Comparison of ENCODE assay signal across 8 cellular contexts in genomic region chr7:41134242-41134872, GRCh38.
DNase-seq lines count a peak whose midpoint lies in the region; ATAC-seq and TF ChIP-seq lines count a peak whose summit lies in the region.

No MANE protein-coding gene starts in this region.

- no peaks in the 10 kb centered on the region for H3K9me3 ChIP-seq in effector memory CD4-positive, alpha-beta T cell (ENCODE audit: control insufficient read depth, low read length)

- H3K4me1 ChIP-seq in effector memory CD4-positive, alpha-beta T cell (ENCODE audit: control insufficient read depth, insufficient read depth, low read length, poor library complexity, severe bottlenecking): no peaks in the 10 kb centered on the region

- CTCF ChIA-PET in activated CD8-positive, alpha-beta T cell treated with anti-CD3 and anti-CD28 coated beads for 36 hours (lab: Charles Lee): no interaction called here
- CTCF ChIA-PET in activated CD8-positive, alpha-beta T cell treated with anti-CD3 and anti-CD28 coated beads, Interleukin-2, amount 10 ng/mL, durations not matched to agents 7 days and 5 days (lab: Charles Lee): no interaction called here
- CTCF ChIA-PET in T-cell (lab: Charles Lee): no interaction called here

- no peaks in the 10 kb centered on the region for H3K27me3 Mint-ChIP-seq in activated CD8-positive, alpha-beta T cell treated with anti-CD3 and anti-CD28 coated beads for 36 hours
- H3K27me3 Mint-ChIP-seq in activated CD8-positive, alpha-beta T cell treated with anti-CD3 and anti-CD28 coated beads, Interleukin-2, amount 10 ng/mL, durations not matched to agents 7 days and 5 days (ENCODE audit: low read depth): no peaks in the 10 kb centered on the region
- no peaks in the 10 kb centered on the region for H3K27me3 Mint-ChIP-seq in T-cell

- H3K27me3 ChIP-seq in effector memory CD4-positive, alpha-beta T cell (replicated peaks; ENCODE audit: control insufficient read depth, insufficient read depth, low read length, poor library complexity, severe bottlenecking): no peaks in the 10 kb centered on the region

- H3K36me3 Mint-ChIP-seq in activated CD8-positive, alpha-beta T cell treated with anti-CD3 and anti-CD28 coated beads for 36 hours (ENCODE audit: low read depth): no peaks in the 10 kb centered on the region
- H3K36me3 Mint-ChIP-seq in activated CD8-positive, alpha-beta T cell treated with anti-CD3 and anti-CD28 coated beads, Interleukin-2, amount 10 ng/mL, durations not matched to agents 7 days and 5 days (ENCODE audit: low read depth): no peaks in the 10 kb centered on the region
- no peaks in the 10 kb centered on the region for H3K36me3 Mint-ChIP-seq in T-cell

- H3K36me3 ChIP-seq in effector memory CD4-positive, alpha-beta T cell (ENCODE audit: control insufficient read depth, insufficient read depth, low read length): no peaks in the 10 kb centered on the region

- ATAC-seq in activated CD8-positive, alpha-beta T cell treated with anti-CD3 and anti-CD28 coated beads for 36 hours: peak; percentile 34
- ATAC-seq in activated CD8-positive, alpha-beta T cell treated with anti-CD3 and anti-CD28 coated beads, Interleukin-2, amount 10 ng/mL, durations not matched to agents 7 days and 5 days: no peak
- ATAC-seq in HG03097 (IDR thresholded peaks at IDR 0.05; ENCODE audit: low FRiP score, unreplicated experiment) (peak; percentile 75), T-cell (replicated peaks in 1 of 4) (no peak)

- H3K4me3 Mint-ChIP-seq in activated CD8-positive, alpha-beta T cell treated with anti-CD3 and anti-CD28 coated beads for 36 hours: no peak overlapping the region
- H3K4me3 Mint-ChIP-seq in activated CD8-positive, alpha-beta T cell treated with anti-CD3 and anti-CD28 coated beads, Interleukin-2, amount 10 ng/mL, durations not matched to agents 7 days and 5 days: no peak overlapping the region
- H3K4me3 Mint-ChIP-seq in T-cell: no peak overlapping the region

- POLR2A ChIA-PET in activated CD8-positive, alpha-beta T cell treated with anti-CD3 and anti-CD28 coated beads for 36 hours (lab: Charles Lee): no interaction called here
- POLR2A ChIA-PET in activated CD8-positive, alpha-beta T cell treated with anti-CD3 and anti-CD28 coated beads, Interleukin-2, amount 10 ng/mL, durations not matched to agents 7 days and 5 days (lab: Charles Lee): no interaction called here
- POLR2A ChIA-PET in T-cell (lab: Charles Lee): no interaction called here

- intact Hi-C loops in activated CD8-positive, alpha-beta T cell treated with anti-CD3 and anti-CD28 coated beads for 36 hours (cut with micrococcal nuclease): no loop called here
- intact Hi-C loops in posterior vena cava (cut with DNase I): loop anchor here in 1 of 2 donors (10.0 kb wide), 1 partner anchor 1990 kb away; no protein-coding TSS in a partner anchor

- no peak for DNase-seq in activated CD8-positive, alpha-beta T cell treated with anti-CD3 and anti-CD28 coated beads for 36 hours
- DNase-seq in activated CD8-positive, alpha-beta T cell treated with anti-CD3 and anti-CD28 coated beads, Interleukin-2, amount 10 ng/mL, durations not matched to agents 7 days and 5 days: no peak
- peak; percentile 77 for DNase-seq in amniotic epithelial cell (ENCODE audit: low read depth)
- no peak for DNase-seq in posterior vena cava (ENCODE audit: low spot score)
- no peak for DNase-seq in T-cell
- no peak for DNase-seq in effector memory CD4-positive, alpha-beta T cell
- DNase-seq in SHP77 treated with DMSO at 0.1 percent for 48 hours (lab: John Stamatoyannopoulos, UW): no peak

- H3K27ac Mint-ChIP-seq in activated CD8-positive, alpha-beta T cell treated with anti-CD3 and anti-CD28 coated beads for 36 hours: no peak overlapping the region
- no peak overlapping the region for H3K27ac Mint-ChIP-seq in activated CD8-positive, alpha-beta T cell treated with anti-CD3 and anti-CD28 coated beads, Interleukin-2, amount 10 ng/mL, durations not matched to agents 7 days and 5 days
- H3K27ac Mint-ChIP-seq in T-cell: no peak overlapping the region

- no peaks in the 10 kb centered on the region for H3K9me3 Mint-ChIP-seq in activated CD8-positive, alpha-beta T cell treated with anti-CD3 and anti-CD28 coated beads for 36 hours
- H3K9me3 Mint-ChIP-seq in activated CD8-positive, alpha-beta T cell treated with anti-CD3 and anti-CD28 coated beads, Interleukin-2, amount 10 ng/mL, durations not matched to agents 7 days and 5 days (ENCODE audit: insufficient read depth): no peaks in the 10 kb centered on the region
- peaks cover 0 to 5% (median 0%) of the 10 kb centered on the region in 3 donors for H3K9me3 Mint-ChIP-seq in T-cell

- no peak for TF ChIP-seq CTCF in activated CD8-positive, alpha-beta T cell treated with anti-CD3 and anti-CD28 coated beads for 36 hours (IDR thresholded peaks at IDR 0.05)

- no peaks in the 10 kb centered on the region for H3K4me1 Mint-ChIP-seq in activated CD8-positive, alpha-beta T cell treated with anti-CD3 and anti-CD28 coated beads for 36 hours (ENCODE audit: low read depth)
- no peaks in the 10 kb centered on the region for H3K4me1 Mint-ChIP-seq in activated CD8-positive, alpha-beta T cell treated with anti-CD3 and anti-CD28 coated beads, Interleukin-2, amount 10 ng/mL, durations not matched to agents 7 days and 5 days (ENCODE audit: low read depth)
- H3K4me1 Mint-ChIP-seq in T-cell: no peaks in the 10 kb centered on the region

- H3K4me3 ChIP-seq in effector memory CD4-positive, alpha-beta T cell (ENCODE audit: insufficient read depth, low read depth, low read length, poor library complexity, severe bottlenecking): no peak overlapping the region

- H3K27ac ChIP-seq in effector memory CD4-positive, alpha-beta T cell (ENCODE audit: insufficient read depth, low read length, poor library complexity, severe bottlenecking): no peak overlapping the region

Comparison
In these comparisons a context has a peak if more than half of its experiments do, and no peak if none do; other contexts are left out.
1. ATAC-seq: peak in activated CD8-positive, alpha-beta T cell treated with anti-CD3 and anti-CD28 coated beads for 36 hours (single experiment) and HG03097 (single experiment); none in activated CD8-positive, alpha-beta T cell treated with anti-CD3 and anti-CD28 coated beads, Interleukin-2, amount 10 ng/mL, durations not matched to agents 7 days and 5 days (single experiment) and T-cell (0 of 4).